Comparison of ENCODE assay signal across 1 cellular context in the genomic region with DNA sequence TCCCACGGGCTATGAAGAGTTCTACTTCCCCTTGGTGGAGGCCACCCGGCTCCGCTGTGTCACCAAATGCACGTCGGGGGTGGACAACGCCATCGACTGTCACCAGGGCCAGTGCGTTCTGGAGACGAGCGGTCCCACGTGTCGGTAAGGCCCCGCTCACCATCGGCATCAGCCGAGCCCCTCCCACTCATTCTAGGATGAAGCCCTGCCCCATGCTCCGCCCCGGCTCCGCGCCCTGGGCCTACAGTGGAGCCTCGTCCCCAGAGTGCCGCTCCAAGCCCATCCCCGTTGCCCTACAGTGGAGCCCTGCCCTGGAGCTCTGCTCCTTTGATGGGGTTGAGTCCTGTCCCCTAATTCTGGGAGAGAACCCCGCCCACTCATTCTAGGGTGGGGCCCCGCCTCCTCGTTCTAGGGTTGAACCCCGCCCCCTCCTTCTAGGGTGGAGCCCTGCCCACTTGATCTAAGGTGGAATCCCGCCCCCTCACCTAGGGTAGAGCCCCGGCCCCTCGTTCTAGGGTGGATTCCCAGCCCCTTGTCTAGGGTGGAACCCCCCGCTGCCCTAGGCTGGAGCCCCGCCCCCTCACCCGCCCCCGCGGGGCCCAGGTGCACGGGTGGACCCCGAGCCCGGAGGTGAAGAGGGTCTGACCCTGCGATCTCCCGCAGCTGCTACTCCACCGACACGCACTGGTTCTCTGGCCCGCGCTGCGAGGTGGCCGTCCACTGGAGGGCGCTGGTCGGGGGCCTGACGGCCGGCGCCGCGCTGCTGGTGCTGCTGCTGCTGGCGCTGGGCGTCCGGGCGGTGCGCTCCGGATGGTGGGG.
TF ChIP-seq lines count a peak whose summit lies in the region.

No MANE protein-coding gene starts in this region.

TF ChIP-seq in HepG2, 621 proteins besides CTCF, POLR2A, EP300 and RAD21 (continued from another document and continues in another):
- TF ChIP-seq, protein P1, sequence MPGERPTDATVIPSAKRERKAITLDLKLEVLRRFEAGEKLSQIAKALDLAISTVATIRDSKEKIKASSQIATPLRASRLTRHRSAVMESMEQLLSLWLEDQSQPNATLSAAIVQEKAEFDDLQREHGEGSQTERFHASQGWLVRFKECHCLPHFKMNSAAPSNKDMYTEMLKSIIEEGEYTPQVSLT (CRISPR knock-in tag; IDR thresholded peaks at IDR 0.05; ENCODE audit: borderline replicate concordance, low read depth), result no peak
- no peak for TF ChIP-seq SOX6 (IDR thresholded peaks at IDR 0.05)
- no peak for TF ChIP-seq SOX6 (CRISPR knock-in tag; IDR thresholded peaks at IDR 0.05)
- TF ChIP-seq UBTF (CRISPR knock-in tag; IDR thresholded peaks at IDR 0.05), result peak; percentile 53; the same call in 1 of the 2 replicates
- no peak for TF ChIP-seq SP2 (CRISPR knock-in tag; IDR thresholded peaks at IDR 0.05)
- no peak for TF ChIP-seq RFX1 (IDR thresholded peaks at IDR 0.05)
- no peak for TF ChIP-seq RARG (CRISPR knock-in tag; IDR thresholded peaks at IDR 0.05; ENCODE audit: low read depth)
- no peak for TF ChIP-seq ZFP62 (CRISPR knock-in tag; IDR thresholded peaks at IDR 0.05)
- TF ChIP-seq HNF1B (CRISPR knock-in tag; IDR thresholded peaks at IDR 0.05), result no peak
- no peak for TF ChIP-seq AGO1 (IDR thresholded peaks at IDR 0.05; ENCODE audit: low read depth, low read length, poor library complexity, severe bottlenecking)
- TF ChIP-seq ESRRA (CRISPR knock-in tag; IDR thresholded peaks at IDR 0.05; ENCODE audit: low read depth), result peak; percentile 53; the same call in 1 of the 2 replicates
- TF ChIP-seq SRF (IDR thresholded peaks at IDR 0.05; ENCODE audit: low read depth, low read length), result 0 out of 2 replicates have a peak, but pooled peaks have one; percentile 6
- TF ChIP-seq GATAD2A (CRISPR knock-in tag; IDR thresholded peaks at IDR 0.05), result 0 out of 2 replicates have a peak, but pooled peaks have one; percentile 39
- TF ChIP-seq, protein P2, sequence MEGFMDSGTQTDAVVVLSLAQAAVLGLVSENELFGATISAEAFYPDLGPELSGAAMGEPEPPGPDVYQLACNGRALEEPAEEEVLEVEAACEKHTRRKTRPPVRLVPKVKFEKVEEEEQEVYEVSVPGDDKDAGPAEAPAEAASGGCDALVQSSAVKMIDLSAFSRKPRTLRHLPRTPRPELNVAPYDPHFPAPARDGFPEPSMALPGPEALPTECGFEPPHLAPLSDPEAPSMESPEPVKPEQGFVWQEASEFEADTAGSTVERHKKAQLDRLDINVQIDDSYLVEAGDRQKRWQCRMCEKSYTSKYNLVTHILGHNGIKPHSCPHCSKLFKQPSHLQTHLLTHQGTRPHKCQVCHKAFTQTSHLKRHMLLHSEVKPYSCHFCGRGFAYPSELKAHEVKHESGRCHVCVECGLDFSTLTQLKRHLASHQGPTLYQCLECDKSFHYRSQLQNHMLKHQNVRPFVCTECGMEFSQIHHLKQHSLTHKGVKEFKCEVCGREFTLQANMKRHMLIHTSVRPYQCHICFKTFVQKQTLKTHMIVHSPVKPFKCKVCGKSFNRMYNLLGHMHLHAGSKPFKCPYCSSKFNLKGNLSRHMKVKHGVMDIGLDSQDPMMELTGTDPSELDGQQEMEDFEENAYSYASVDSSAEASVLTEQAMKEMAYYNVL (CRISPR knock-in tag; IDR thresholded peaks at IDR 0.05; ENCODE audit: borderline replicate concordance), result peak; percentile 77; the same call in 1 of the 2 replicates
- peak; percentile 46; the same call in 1 of the 2 replicates for TF ChIP-seq CBFB (CRISPR knock-in tag; IDR thresholded peaks at IDR 0.05)
- TF ChIP-seq NFKB2 (CRISPR knock-in tag; IDR thresholded peaks at IDR 0.05; ENCODE audit: borderline replicate concordance), result 0 out of 2 replicates have a peak, but pooled peaks have one; percentile 12
- no peak for TF ChIP-seq ZNF143 (CRISPR knock-in tag; IDR thresholded peaks at IDR 0.05)
- TF ChIP-seq ETV5 (CRISPR knock-in tag; IDR thresholded peaks at IDR 0.05; ENCODE audit: borderline replicate concordance), result 0 out of 2 replicates have a peak, but pooled peaks have one; percentile 31
- TF ChIP-seq POGZ (CRISPR knock-in tag; IDR thresholded peaks at IDR 0.05), result 0 out of 2 replicates have a peak, but pooled peaks have one; percentile 20
- TF ChIP-seq AHR (CRISPR knock-in tag; IDR thresholded peaks at IDR 0.05), result no peak
- TF ChIP-seq ZNF567 (CRISPR knock-in tag; IDR thresholded peaks at IDR 0.05; ENCODE audit: borderline replicate concordance), result no peak
- TF ChIP-seq ZNF546 (CRISPR knock-in tag; conservative IDR thresholded peaks at IDR 0.05), result no peak
- no peak for TF ChIP-seq MXI1 (IDR thresholded peaks at IDR 0.05; ENCODE audit: borderline replicate concordance, low read depth, low read length)
- TF ChIP-seq ZFP36 (IDR thresholded peaks at IDR 0.05; ENCODE audit: borderline replicate concordance, low read depth, low read length, partially characterized antibody), result peak; percentile 41
- TF ChIP-seq YY1 (IDR thresholded peaks at IDR 0.05; ENCODE audit: insufficient read depth, insufficient replicate concordance, low read depth, low read length), result peak; percentile 69
- peak; percentile 76; the same call in 1 of the 2 replicates for TF ChIP-seq ZNF768 (CRISPR knock-in tag; IDR thresholded peaks at IDR 0.05)
- TF ChIP-seq ZFP37 (CRISPR knock-in tag; IDR thresholded peaks at IDR 0.05; ENCODE audit: borderline replicate concordance), result no peak
- TF ChIP-seq TFE3 (CRISPR knock-in tag; IDR thresholded peaks at IDR 0.05), result no peak
- peak; percentile 89 for TF ChIP-seq XRCC5 (optimal IDR thresholded peaks at IDR 0.05; ENCODE audit: low read length)
- no peak for TF ChIP-seq PHF8 (CRISPR knock-in tag; IDR thresholded peaks at IDR 0.05)
- TF ChIP-seq HMGXB4 (CRISPR knock-in tag; IDR thresholded peaks at IDR 0.05; ENCODE audit: borderline replicate concordance in 1 of 2, low read depth in 1 of 2), result peak; percentile 78; a peak in 3 of 4 replicates
- 0 out of 2 replicates have a peak, but pooled peaks have one; percentile 32 for TF ChIP-seq HDAC1 (CRISPR knock-in tag; IDR thresholded peaks at IDR 0.05)
- no peak for TF ChIP-seq ZNF558 (CRISPR knock-in tag; IDR thresholded peaks at IDR 0.05; ENCODE audit: borderline replicate concordance)
- TF ChIP-seq SAP130 (CRISPR knock-in tag; IDR thresholded peaks at IDR 0.05; ENCODE audit: low read depth), result peak; percentile 48; the same call in 1 of the 2 replicates
- TF ChIP-seq, protein P3, sequence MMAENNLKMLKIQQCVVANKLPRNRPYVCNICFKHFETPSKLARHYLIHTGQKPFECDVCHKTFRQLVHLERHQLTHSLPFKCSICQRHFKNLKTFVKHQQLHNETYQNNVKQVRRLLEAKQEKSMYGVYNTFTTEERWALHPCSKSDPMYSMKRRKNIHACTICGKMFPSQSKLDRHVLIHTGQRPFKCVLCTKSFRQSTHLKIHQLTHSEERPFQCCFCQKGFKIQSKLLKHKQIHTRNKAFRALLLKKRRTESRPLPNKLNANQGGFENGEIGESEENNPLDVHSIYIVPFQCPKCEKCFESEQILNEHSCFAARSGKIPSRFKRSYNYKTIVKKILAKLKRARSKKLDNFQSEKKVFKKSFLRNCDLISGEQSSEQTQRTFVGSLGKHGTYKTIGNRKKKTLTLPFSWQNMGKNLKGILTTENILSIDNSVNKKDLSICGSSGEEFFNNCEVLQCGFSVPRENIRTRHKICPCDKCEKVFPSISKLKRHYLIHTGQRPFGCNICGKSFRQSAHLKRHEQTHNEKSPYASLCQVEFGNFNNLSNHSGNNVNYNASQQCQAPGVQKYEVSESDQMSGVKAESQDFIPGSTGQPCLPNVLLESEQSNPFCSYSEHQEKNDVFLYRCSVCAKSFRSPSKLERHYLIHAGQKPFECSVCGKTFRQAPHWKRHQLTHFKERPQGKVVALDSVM (CRISPR knock-in tag; IDR thresholded peaks at IDR 0.05), result no peak
- TF ChIP-seq GATA4 (IDR thresholded peaks at IDR 0.05; ENCODE audit: borderline replicate concordance, low read depth), result no peak
- 0 out of 2 replicates have a peak, but pooled peaks have one; percentile 41 for TF ChIP-seq ZNF543 (CRISPR knock-in tag; IDR thresholded peaks at IDR 0.05)
- TF ChIP-seq NR2F1 (CRISPR knock-in tag; IDR thresholded peaks at IDR 0.05), result 0 out of 4 replicates have a peak, but pooled peaks of 1 of the 2 experiments have one; percentile 44
- peak; percentile 33; the same call in 1 of the 2 replicates for TF ChIP-seq PATZ1 (CRISPR knock-in tag; IDR thresholded peaks at IDR 0.05)
- TF ChIP-seq KLF12 (CRISPR knock-in tag; IDR thresholded peaks at IDR 0.05; ENCODE audit: borderline replicate concordance), result no peak
- peak; percentile 50 for TF ChIP-seq THRA (CRISPR knock-in tag; IDR thresholded peaks at IDR 0.05; ENCODE audit: borderline replicate concordance)
- TF ChIP-seq STAG1 (CRISPR knock-in tag; IDR thresholded peaks at IDR 0.05), result peak; percentile 82
- TF ChIP-seq, protein P4, sequence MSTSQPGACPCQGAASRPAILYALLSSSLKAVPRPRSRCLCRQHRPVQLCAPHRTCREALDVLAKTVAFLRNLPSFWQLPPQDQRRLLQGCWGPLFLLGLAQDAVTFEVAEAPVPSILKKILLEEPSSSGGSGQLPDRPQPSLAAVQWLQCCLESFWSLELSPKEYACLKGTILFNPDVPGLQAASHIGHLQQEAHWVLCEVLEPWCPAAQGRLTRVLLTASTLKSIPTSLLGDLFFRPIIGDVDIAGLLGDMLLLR (CRISPR knock-in tag; IDR thresholded peaks at IDR 0.05), result peak; percentile 55; the same call in 1 of the 2 replicates
- TF ChIP-seq ZFP1 (CRISPR knock-in tag; IDR thresholded peaks at IDR 0.05), result no peak
